ENCODE assay signal across 10 cellular contexts in genomic region chr5:56319281-56320242, GRCh38.
DNase-seq lines count a peak whose midpoint lies in the region; TF ChIP-seq lines count a peak whose summit lies in the region.
"Had no signal": no experiment of that assay in that cellular context is flagged by ENCODE, and none has a peak within 500 bp of the region (broad histone marks: within the 10 kb centered on the region; RNA-seq: fewer than 3 reads in every experiment).

No MANE protein-coding gene starts in this region.

- DNase-seq in COLO829 (ENCODE audit: low spot score) (peak; percentile 50), NCI-H1092 (lab: John Stamatoyannopoulos, UW) (peak; percentile 27), chondrocyte (ENCODE audit: low spot score) (no peak), T-helper 1 cell (no peak), RPMI8226 (no peak)
- DNase-seq in stimulated activated CD4-positive, alpha-beta T cell treated with anti-CD3 and anti-CD28 coated beads, Interleukin-2, amount 100 ng/mL, for 24 hours, result no peak
- DNase-seq in stimulated activated CD4-positive, alpha-beta T cell treated with anti-CD3 and anti-CD28 coated beads, Interleukin-4, amount 100 ng/mL, for 24 hours, result no peak
- DNase-seq: activated CD8-positive, alpha-beta memory T cell treated with anti-CD3 and anti-CD28 coated beads, Interleukin-2, amount 10 ng/mL, durations not matched to agents 7 days and 5 days; naive thymus-derived CD8-positive, alpha-beta T cell had no signal

- peaks cover 29% of the 10 kb centered on the region for H3K4me1 Mint-ChIP-seq in chondrocyte (ENCODE audit: low read depth)
- H3K4me1 Mint-ChIP-seq in nephron, result peaks cover 43% of the 10 kb centered on the region

- no peaks in the 10 kb centered on the region for H3K36me3 Mint-ChIP-seq in chondrocyte (ENCODE audit: low read depth)
- no peaks in the 10 kb centered on the region for H3K36me3 Mint-ChIP-seq in nephron (ENCODE audit: low read depth)
- H3K36me3 Mint-ChIP-seq: activated CD8-positive, alpha-beta memory T cell treated with anti-CD3 and anti-CD28 coated beads, Interleukin-2, amount 10 ng/mL, durations not matched to agents 7 days and 5 days; naive thymus-derived CD8-positive, alpha-beta T cell had no signal

- H3K4me3 Mint-ChIP-seq in chondrocyte (ENCODE audit: unreplicated experiment), result peak overlapping the region; percentile 17
- peak overlapping the region in 2 of 3 experiments; percentile 31 to 51 for H3K4me3 Mint-ChIP-seq in nephron
- H3K4me3 Mint-ChIP-seq: activated CD8-positive, alpha-beta memory T cell treated with anti-CD3 and anti-CD28 coated beads, Interleukin-2, amount 10 ng/mL, durations not matched to agents 7 days and 5 days; naive thymus-derived CD8-positive, alpha-beta T cell had no signal

- peak overlapping the region; percentile 55 for H3K27ac Mint-ChIP-seq in chondrocyte (ENCODE audit: unreplicated experiment)
- peak overlapping the region; percentile 65 to 92 (median 91) for H3K27ac Mint-ChIP-seq in nephron
- H3K27ac Mint-ChIP-seq: activated CD8-positive, alpha-beta memory T cell treated with anti-CD3 and anti-CD28 coated beads, Interleukin-2, amount 10 ng/mL, durations not matched to agents 7 days and 5 days had no signal

- H3K27me3 Mint-ChIP-seq in chondrocyte (ENCODE audit: low read depth) (no peaks in the 10 kb centered on the region), nephron (ENCODE audit: low read depth) (peaks cover 4% of the 10 kb centered on the region)
- H3K27me3 Mint-ChIP-seq: activated CD8-positive, alpha-beta memory T cell treated with anti-CD3 and anti-CD28 coated beads, Interleukin-2, amount 10 ng/mL, durations not matched to agents 7 days and 5 days; naive thymus-derived CD8-positive, alpha-beta T cell had no signal

- TF ChIP-seq CTCF in chondrocyte (IDR thresholded peaks at IDR 0.05) (no peak), nephron (IDR thresholded peaks at IDR 0.05; ENCODE audit: unreplicated experiment in 3 of 3) (no peak)

- no peaks in the 10 kb centered on the region for H3K9me3 Mint-ChIP-seq in chondrocyte (ENCODE audit: low read depth)
- H3K9me3 Mint-ChIP-seq in nephron, result no peaks in the 10 kb centered on the region
- H3K9me3 Mint-ChIP-seq: naive thymus-derived CD8-positive, alpha-beta T cell had no signal

Comparison
In these comparisons a context has a peak if more than half of its experiments do, and no peak if none do; other contexts are left out.
1. DNase-seq: peak in COLO829 (single experiment) and NCI-H1092 (single experiment); none in chondrocyte (single experiment), T-helper 1 cell (0 of 5), stimulated activated CD4-positive, alpha-beta T cell treated with anti-CD3 and anti-CD28 coated beads, Interleukin-2, amount 100 ng/mL, for 24 hours (0 of 2), stimulated activated CD4-positive, alpha-beta T cell treated with anti-CD3 and anti-CD28 coated beads, Interleukin-4, amount 100 ng/mL, for 24 hours (single experiment) and RPMI8226 (single experiment).